Comparison of ENCODE assay signal across 11 cellular contexts in genomic region chr22:27825174-27825573, GRCh38. TPM values are rescaled to one million over a fixed set of nuclear protein-coding genes. Genes with fewer than 3 reads are reported as not detected.
DNase-seq lines count a peak whose midpoint lies in the region; ATAC-seq and TF ChIP-seq lines count a peak whose summit lies in the region.
"Had no signal": no experiment of that assay in that cellular context is flagged by ENCODE, and none has a peak within 500 bp of the region (broad histone marks: within the 10 kb centered on the region; RNA-seq: fewer than 3 reads in every experiment).

No MANE protein-coding gene starts in this region.

- no peaks in the 10 kb centered on the region for H3K4me1 ChIP-seq in lower lobe of right lung

- TF ChIP-seq CTCF in HFF-Myc (IDR thresholded peaks at IDR 0.05; ENCODE audit: low read depth, low read length, missing control alignments): peak; percentile 70
- TF ChIP-seq CTCF in lower lobe of right lung (IDR thresholded peaks at IDR 0.05): peak; percentile 27

- no peaks in the 10 kb centered on the region for H3K27me3 ChIP-seq in lower lobe of right lung (ENCODE audit: low read depth)

- intact Hi-C loops in activated naive CD4-positive, alpha-beta T cell treated with anti-CD3 and anti-CD28 coated beads for 36 hours (cut with micrococcal nuclease): no loop called here
- intact Hi-C loops in lower lobe of right lung (cut with DNase I): no loop called here

- H3K36me3 Mint-ChIP-seq in activated naive CD4-positive, alpha-beta T cell treated with anti-CD3 and anti-CD28 coated beads for 36 hours (ENCODE audit: low read depth): peaks cover 5% of the 10 kb centered on the region

- CTCF ChIA-PET in activated naive CD4-positive, alpha-beta T cell treated with anti-CD3 and anti-CD28 coated beads for 36 hours (lab: Charles Lee): no interaction called here

- H3K27me3 Mint-ChIP-seq in activated naive CD4-positive, alpha-beta T cell treated with anti-CD3 and anti-CD28 coated beads for 36 hours (ENCODE audit: low read depth): no peaks in the 10 kb centered on the region
- H3K27me3 Mint-ChIP-seq: activated naive CD4-positive, alpha-beta T cell treated with anti-CD3 and anti-CD28 coated beads, Interleukin-2, amount 50 U/mL, for 24 hours; naive B cell had no signal

- no peaks in the 10 kb centered on the region for H3K36me3 ChIP-seq in lower lobe of right lung

- H3K4me3 Mint-ChIP-seq in activated naive CD4-positive, alpha-beta T cell treated with anti-CD3 and anti-CD28 coated beads for 36 hours: no peak overlapping the region
- H3K4me3 Mint-ChIP-seq: activated naive CD4-positive, alpha-beta T cell treated with anti-CD3 and anti-CD28 coated beads, Interleukin-2, amount 50 U/mL, for 24 hours; naive B cell had no signal

- no peak overlapping the region for H3K27ac ChIP-seq in lower lobe of right lung

- peak; percentile 22 for DNase-seq in COLO668 (lab: John Stamatoyannopoulos, UW; ENCODE audit: unreplicated experiment)
- no peak for DNase-seq in HFF-Myc (ENCODE audit: extremely low read depth, low read depth)
- peak; percentile 40 for DNase-seq in activated naive CD4-positive, alpha-beta T cell treated with anti-CD3 and anti-CD28 coated beads for 36 hours
- no peak for DNase-seq in lower lobe of right lung
- DNase-seq in NCI-H2081 treated with DMSO at 0.1 percent for 48 hours (lab: John Stamatoyannopoulos, UW): no peak
- no peak for DNase-seq in NCI-H1048 (lab: John Stamatoyannopoulos, UW)
- no peak for DNase-seq in cortex of kidney (lab: John Stamatoyannopoulos, UW)
- DNase-seq: naive B cell, NCI-H1436 had no signal

- no peak overlapping the region for H3K27ac Mint-ChIP-seq in activated naive CD4-positive, alpha-beta T cell treated with anti-CD3 and anti-CD28 coated beads for 36 hours
- H3K27ac Mint-ChIP-seq: activated naive CD4-positive, alpha-beta T cell treated with anti-CD3 and anti-CD28 coated beads, Interleukin-2, amount 50 U/mL, for 24 hours; naive B cell had no signal

- no peaks in the 10 kb centered on the region for H3K9me3 Mint-ChIP-seq in activated naive CD4-positive, alpha-beta T cell treated with anti-CD3 and anti-CD28 coated beads for 36 hours
- H3K9me3 Mint-ChIP-seq: activated naive CD4-positive, alpha-beta T cell treated with anti-CD3 and anti-CD28 coated beads, Interleukin-2, amount 50 U/mL, for 24 hours had no signal

- H3K4me1 Mint-ChIP-seq in activated naive CD4-positive, alpha-beta T cell treated with anti-CD3 and anti-CD28 coated beads for 36 hours (ENCODE audit: low read depth): no peaks in the 10 kb centered on the region
- H3K4me1 Mint-ChIP-seq: activated naive CD4-positive, alpha-beta T cell treated with anti-CD3 and anti-CD28 coated beads, Interleukin-2, amount 50 U/mL, for 24 hours; naive B cell had no signal

- no peak for ATAC-seq in lower lobe of right lung
- ATAC-seq in HG03439 (IDR thresholded peaks at IDR 0.05; ENCODE audit: unreplicated experiment): no peak

- H3K9me3 ChIP-seq in lower lobe of right lung: no peaks in the 10 kb centered on the region

- H3K4me3 ChIP-seq in HFF-Myc (replicated peaks; ENCODE audit: low read depth, low read length) (no peak overlapping the region), lower lobe of right lung (no peak overlapping the region)

RNA-seq across cellular contexts. Expression of gene MN1, which starts 23.6 kb away (rescaled TPM):
- total RNA-seq in activated naive CD4-positive, alpha-beta T cell treated with anti-CD3 and anti-CD28 coated beads for 36 hours: under 1 TPM in 1 of 2 experiments, not detected in 1; 0.12 TPM
- total RNA-seq in lower lobe of right lung: 6.5 TPM

Comparison
In these comparisons a context has a peak if more than half of its experiments do, and no peak if none do; other contexts are left out.
1. DNase-seq: peak in COLO668 (single experiment) and activated naive CD4-positive, alpha-beta T cell treated with anti-CD3 and anti-CD28 coated beads for 36 hours (single experiment); none in HFF-Myc (single experiment), lower lobe of right lung (single experiment), NCI-H2081 treated with DMSO at 0.1 percent for 48 hours (single experiment), NCI-H1048 (single experiment) and cortex of kidney (single experiment).